Comparison of ENCODE assay signal across 8 cellular contexts in the genomic region with DNA sequence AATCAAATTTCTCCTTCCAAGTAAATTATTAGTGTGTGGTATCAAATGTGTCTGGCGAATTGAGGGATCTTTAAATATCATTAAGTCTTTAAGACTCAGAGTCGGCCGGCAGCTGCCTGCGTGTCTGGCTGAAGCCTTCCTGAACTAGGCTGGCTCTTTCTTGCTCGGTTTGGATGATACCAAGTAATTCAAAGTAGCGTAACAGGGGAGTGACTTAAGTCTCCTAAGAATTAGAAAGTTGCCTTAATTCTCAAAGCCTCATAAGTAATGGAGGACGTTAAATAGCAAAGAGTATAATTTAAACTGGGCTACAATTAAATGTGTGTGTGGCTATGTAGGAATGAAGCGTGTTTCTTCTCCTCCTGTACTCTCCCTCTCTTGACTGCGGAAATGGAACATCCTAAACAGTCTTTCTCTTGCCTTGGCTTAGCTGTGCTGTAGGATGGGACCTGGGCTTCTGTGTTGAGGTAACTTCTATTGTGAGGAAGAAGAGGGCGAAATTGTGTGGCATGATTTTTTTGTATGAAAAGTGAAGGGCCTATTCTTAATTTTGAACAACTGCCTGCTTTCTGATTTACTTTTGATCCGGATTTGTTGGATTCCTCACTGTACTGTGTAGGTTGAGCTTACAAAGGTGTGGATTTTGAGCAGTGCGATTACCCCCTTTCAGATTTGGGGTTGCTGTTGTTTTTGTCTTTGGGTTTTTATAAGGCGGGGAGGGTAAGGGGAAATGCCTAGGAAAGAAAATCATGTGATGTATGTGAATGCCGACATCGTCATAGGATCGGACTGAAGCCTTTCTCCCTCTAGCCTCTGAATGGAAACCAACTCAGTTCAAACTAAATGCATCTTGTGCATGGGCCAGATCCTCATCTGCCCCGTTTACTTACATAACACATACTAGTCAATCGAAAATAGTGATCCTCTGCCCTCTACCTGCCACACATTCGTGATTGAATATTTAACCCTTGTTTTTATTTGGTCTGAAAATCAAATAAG. TPM values are rescaled to one million over a fixed set of nuclear protein-coding genes. Genes with fewer than 3 reads are reported as not detected.
DNase-seq lines count a peak whose midpoint lies in the region; ATAC-seq lines count a peak whose summit lies in the region.

No MANE protein-coding gene starts in this region.

- peak; percentile 84 for ATAC-seq in HG02840 (IDR thresholded peaks at IDR 0.05; ENCODE audit: low FRiP score, unreplicated experiment)

- DNase-seq in activated gamma-delta T cell treated with Interleukin-2 at 50 U/mL for 16 hours (peak; percentile 45), activated gamma-delta T cell (lab: John Stamatoyannopoulos, UW) (no peak), NCI-H1436 treated with DMSO at 0.1 percent for 48 hours (lab: John Stamatoyannopoulos, UW) (peak; percentile 38), UCSD-AML1 (lab: John Stamatoyannopoulos, UW; ENCODE audit: unreplicated experiment) (peak; percentile 40), cerebellum (ENCODE audit: low spot score) (peak; percentile 76), kidney glomerular epithelial cell (lab: John Stamatoyannopoulos, UW) (peak; percentile 88)
- peak; percentile 31 for DNase-seq in stimulated activated CD4-positive, alpha-beta T cell treated with anti-CD3 and anti-CD28 coated beads, Interleukin-2, amount 100 ng/mL, for 4 hours (ENCODE audit: low read depth)

RNA-seq across cellular contexts. Expression of gene CPEB4, which starts 29.9 kb away (rescaled TPM):
- 110 TPM for total RNA-seq in cerebellum
